Comparison of ENCODE assay signal across 1 cellular context in genomic region chr1:238052496-238053266, GRCh38.
TF ChIP-seq lines count a peak whose summit lies in the region.

No MANE protein-coding gene starts in this region.

TF ChIP-seq in IMR-90, 13 proteins besides CTCF, POLR2A, EP300 and RAD21:
- TF ChIP-seq MXI1 (IDR thresholded peaks at IDR 0.05; ENCODE audit: borderline replicate concordance, low read depth, low read length) (no peak), BHLHE40 (IDR thresholded peaks at IDR 0.05; ENCODE audit: low read depth, low read length) (no peak), CHD1 (IDR thresholded peaks at IDR 0.05; ENCODE audit: low read depth, low read length) (no peak), MAFK (IDR thresholded peaks at IDR 0.05; ENCODE audit: low read depth, low read length) (no peak), RCOR1 (IDR thresholded peaks at IDR 0.05; ENCODE audit: insufficient replicate concordance, low read length) (no peak), NFE2L2 (IDR thresholded peaks at IDR 0.05; ENCODE audit: low read depth, low read length) (no peak), MAZ (IDR thresholded peaks at IDR 0.05; ENCODE audit: borderline replicate concordance, low read depth, low read length) (no peak), CEBPB (IDR thresholded peaks at IDR 0.05; ENCODE audit: low read depth, low read length) (no peak), RFX5 (IDR thresholded peaks at IDR 0.05; ENCODE audit: low read depth, low read length) (no peak), SMC3 (IDR thresholded peaks at IDR 0.05; ENCODE audit: low read depth, low read length) (no peak), FOS (IDR thresholded peaks at IDR 0.05; ENCODE audit: low read depth, low read length) (no peak)
- TF ChIP-seq, protein P1, sequence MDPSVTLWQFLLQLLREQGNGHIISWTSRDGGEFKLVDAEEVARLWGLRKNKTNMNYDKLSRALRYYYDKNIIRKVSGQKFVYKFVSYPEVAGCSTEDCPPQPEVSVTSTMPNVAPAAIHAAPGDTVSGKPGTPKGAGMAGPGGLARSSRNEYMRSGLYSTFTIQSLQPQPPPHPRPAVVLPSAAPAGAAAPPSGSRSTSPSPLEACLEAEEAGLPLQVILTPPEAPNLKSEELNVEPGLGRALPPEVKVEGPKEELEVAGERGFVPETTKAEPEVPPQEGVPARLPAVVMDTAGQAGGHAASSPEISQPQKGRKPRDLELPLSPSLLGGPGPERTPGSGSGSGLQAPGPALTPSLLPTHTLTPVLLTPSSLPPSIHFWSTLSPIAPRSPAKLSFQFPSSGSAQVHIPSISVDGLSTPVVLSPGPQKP (IDR thresholded peaks at IDR 0.05; ENCODE audit: borderline replicate concordance, low read depth, low read length): no peak
- TF ChIP-seq, protein P2, sequence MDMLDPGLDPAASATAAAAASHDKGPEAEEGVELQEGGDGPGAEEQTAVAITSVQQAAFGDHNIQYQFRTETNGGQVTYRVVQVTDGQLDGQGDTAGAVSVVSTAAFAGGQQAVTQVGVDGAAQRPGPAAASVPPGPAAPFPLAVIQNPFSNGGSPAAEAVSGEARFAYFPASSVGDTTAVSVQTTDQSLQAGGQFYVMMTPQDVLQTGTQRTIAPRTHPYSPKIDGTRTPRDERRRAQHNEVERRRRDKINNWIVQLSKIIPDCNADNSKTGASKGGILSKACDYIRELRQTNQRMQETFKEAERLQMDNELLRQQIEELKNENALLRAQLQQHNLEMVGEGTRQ (IDR thresholded peaks at IDR 0.05; ENCODE audit: low read depth, low read length): no peak
